21 cellular contexts compared by ENCODE assay signal in the genomic region with DNA sequence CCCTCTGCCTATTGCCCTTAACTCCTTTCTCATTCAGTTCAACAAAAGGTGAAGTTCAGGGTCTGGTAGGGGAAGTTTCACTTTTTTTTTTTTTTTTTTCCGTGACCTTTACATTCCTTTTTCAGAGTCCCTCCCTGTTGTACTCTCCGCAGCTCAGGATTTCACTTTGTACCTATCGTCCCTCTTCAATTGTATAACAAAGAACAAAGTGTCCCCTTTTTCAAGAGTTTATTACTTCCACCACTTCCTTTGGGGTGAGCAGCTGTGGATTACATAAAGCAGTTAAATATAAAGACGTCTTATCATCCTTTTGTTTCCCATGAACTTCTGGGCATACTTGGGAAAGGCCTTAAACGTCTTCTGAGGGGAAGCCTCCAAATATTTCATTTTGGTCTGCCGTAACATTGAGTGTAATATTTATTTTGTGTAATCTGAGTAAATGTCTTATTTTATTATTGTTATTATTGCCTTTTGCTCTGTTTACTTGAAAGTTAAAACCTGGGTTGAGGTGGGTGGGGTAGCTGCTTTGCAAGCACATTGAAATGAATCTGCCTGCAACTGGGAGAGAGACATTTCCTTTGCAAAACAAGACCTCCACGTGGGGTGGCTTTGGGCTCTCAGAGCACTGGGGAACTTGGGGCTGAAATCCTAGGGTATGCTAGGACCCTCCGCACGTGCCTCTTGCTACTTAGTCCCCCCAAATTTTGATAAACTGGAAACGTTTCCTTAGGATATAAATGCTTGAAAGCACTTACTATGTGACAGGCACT.
DNase-seq lines count a peak whose midpoint lies in the region; ATAC-seq, FAIRE-seq and TF ChIP-seq lines count a peak whose summit lies in the region.
"Had no signal": no experiment of that assay in that cellular context is flagged by ENCODE, and none has a peak within 500 bp of the region (broad histone marks: within the 10 kb centered on the region; RNA-seq: fewer than 3 reads in every experiment).

No MANE protein-coding gene starts in this region.

- H3K36me3 ChIP-seq in endothelial cell of umbilical vein (ENCODE audit: control insufficient read depth in 2 of 2, extremely low read depth in 1 of 2, insufficient read depth in 2 of 2, low read length in 2 of 2) (no peaks in the 10 kb centered on the region), mesendoderm (ENCODE audit: control insufficient read depth, insufficient read depth, low read length) (no peaks in the 10 kb centered on the region), spleen (peaks cover 0 to 84% (median 23%) of the 10 kb centered on the region in 6 donors)
- H3K36me3 ChIP-seq: MG63 had no signal

- no peak overlapping the region for H3K18ac ChIP-seq in mesendoderm (ENCODE audit: low read length)

- no peak overlapping the region for H3K4ac ChIP-seq in mesendoderm (ENCODE audit: low read depth, low read length)

- H3K4me3 ChIP-seq in endothelial cell of umbilical vein (replicated peaks in 1 of 3; ENCODE audit: insufficient read depth in 1 of 3, low read depth in 1 of 3, low read length in 3 of 3) (no peak overlapping the region), mesendoderm (ENCODE audit: low read length) (no peak overlapping the region), spleen (no peak overlapping the region)
- H3K4me3 ChIP-seq: MG63 had no signal

- intact Hi-C loops in endothelial cell of umbilical vein (cut with micrococcal nuclease) (loop anchor here (5.0 kb wide), 2 partner anchors 447 to 617 kb away; no protein-coding TSS in a partner anchor), spleen (cut with DNase I; ENCODE audit: low total_unique reads) (loop anchor here (10.0 kb wide), 1 partner anchor 854 kb away; no protein-coding TSS in a partner anchor)

- CTCF ChIA-PET in endothelial cell of umbilical vein (lab: Charles Lee), result interaction anchor here (0.6 kb wide), 1 partner anchor 1702 kb away, joined by 3 read pairs; no protein-coding TSS in a partner anchor

- TF ChIP-seq POLR2A in endothelial cell of umbilical vein (IDR thresholded peaks at IDR 0.05; ENCODE audit: low read depth, low read length) (no peak), spleen (IDR thresholded peaks at IDR 0.05) (no peak)

- no CpG with 5 or more reads among the region's 10 CpGs for WGBS in mesendoderm (ENCODE audit: extremely low coverage, insufficient coverage, low lambda C conversion rate)
- 59 to 75% (median 72%) methylated on average over 10 of the region's 10 CpGs for whole genome bisulfite sequencing in spleen, 5 donors

- H3K9me1 ChIP-seq in endothelial cell of umbilical vein (replicated peaks; ENCODE audit: control insufficient read depth, extremely low read depth, insufficient read depth, low read length), result no peaks in the 10 kb centered on the region

- dilution Hi-C loops in endothelial cell of umbilical vein (cut with MboI; ENCODE audit: extremely low pct_ligation_motif_present, low sequenced_read_pairs), result loop anchor here (25.0 kb wide), 1 partner anchor 262 kb away; no protein-coding TSS in a partner anchor

- no peak for TF ChIP-seq CTCF in endothelial cell of umbilical vein (IDR thresholded peaks at IDR 0.05; ENCODE audit: extremely low read depth in 1 of 2, insufficient read depth in 1 of 2, low read depth in 1 of 2, low read length in 2 of 2)
- TF ChIP-seq CTCF in spleen (IDR thresholded peaks at IDR 0.05 in 8 of 11, conservative IDR thresholded peaks at IDR 0.05 in 3 of 11), result no peak
- TF ChIP-seq CTCF in GM13977 (IDR thresholded peaks at IDR 0.05; ENCODE audit: extremely low read depth, insufficient read depth, missing control alignments), result no peak

- no peak overlapping the region for H2BK120ac ChIP-seq in mesendoderm (ENCODE audit: low read depth, low read length)

- H3K23ac ChIP-seq in mesendoderm (ENCODE audit: low read length), result no peak overlapping the region

- H3K56ac ChIP-seq in mesendoderm (ENCODE audit: low read length), result peak overlapping the region; percentile 27

- no peak for FAIRE-seq in endothelial cell of umbilical vein (lab: Jason Lieb, UNC)
- FAIRE-seq: GM12892, RCC 7860 had no signal

- H3K27me3 ChIP-seq in endothelial cell of umbilical vein (ENCODE audit: control insufficient read depth in 2 of 2, insufficient read depth in 2 of 2, low read length in 2 of 2), result no peaks in the 10 kb centered on the region
- no peaks in the 10 kb centered on the region for H3K27me3 ChIP-seq in mesendoderm (ENCODE audit: insufficient read depth, low read length, poor library complexity)
- no peaks in the 10 kb centered on the region for H3K27me3 ChIP-seq in spleen (replicated peaks in 1 of 7)
- H3K27me3 ChIP-seq: MG63 had no signal

- H4K5ac ChIP-seq in mesendoderm (ENCODE audit: low read length), result no peak overlapping the region

- H3K27ac ChIP-seq in endothelial cell of umbilical vein (ENCODE audit: insufficient read depth, low read depth, low read length) (no peak overlapping the region), mesendoderm (ENCODE audit: low read depth, low read length) (no peak overlapping the region), spleen (peak overlapping the region; percentile 43 to 81 (median 74))

- no peak overlapping the region for H2AFZ ChIP-seq in endothelial cell of umbilical vein (ENCODE audit: low read depth, low read length)

- no peak overlapping the region for H2BK15ac ChIP-seq in mesendoderm (replicated peaks; ENCODE audit: low read depth)

- DNase-seq in SK-MEL-5 (ENCODE audit: low read depth, low spot score) (peak; percentile 49), endothelial cell of umbilical vein (ENCODE audit: low read depth, low spot score) (no peak), mesendoderm (no peak), spleen (no peak), GM13977 (ENCODE audit: low spot score) (no peak), AG08395 (ENCODE audit: low spot score) (no peak)
- DNase-seq: AML-193, Caco-2, DMS153, IMR-90, MG63, NCI-H1092, NCI-H146, NCI-H2081, NCI-H510A, Right ventricle myocardium superior, SK-N-SH had no signal

- POLR2A ChIA-PET in endothelial cell of umbilical vein (lab: Charles Lee), result interaction anchor here (0.7 kb wide), 1 partner anchor 271 kb away, joined by 3 read pairs; no protein-coding TSS in a partner anchor

- H3K9me3 ChIP-seq in endothelial cell of umbilical vein (replicated peaks; ENCODE audit: control insufficient read depth, insufficient read depth, low read length) (no peaks in the 10 kb centered on the region), spleen (no peaks in the 10 kb centered on the region)
- H3K9me3 ChIP-seq: Caco-2, MG63, SK-N-SH had no signal

- no TSS peak for BruUV-seq in endothelial cell of umbilical vein (replicated peaks; lab: Mats Ljungman, UMichigan)

- ATAC-seq in HG02840 (IDR thresholded peaks at IDR 0.05; ENCODE audit: low FRiP score, unreplicated experiment) (no peak), HG02610 (IDR thresholded peaks at IDR 0.05; ENCODE audit: unreplicated experiment) (no peak)

- H3K4me2 ChIP-seq in endothelial cell of umbilical vein (ENCODE audit: insufficient read depth, low read length) (no peak overlapping the region), mesendoderm (ENCODE audit: low read length) (no peak overlapping the region)
- H3K4me2 ChIP-seq: SK-N-SH had no signal

- no peaks in the 10 kb centered on the region for H3K79me1 ChIP-seq in mesendoderm (ENCODE audit: low read length)

- H2AK5ac ChIP-seq in mesendoderm (ENCODE audit: low read length), result no peak overlapping the region

- in situ Hi-C loops in SK-MEL-5 (cut with HindIII; ENCODE audit: low pct_unique_long_range_greater_than_20kb, low sequenced_read_pairs), result no loop called here
- in situ Hi-C loops in GM13977 (cut with MboI; ENCODE audit: low pct_unique_long_range_greater_than_20kb, low sequenced_read_pairs, unreplicated experiment), result no loop called here

- no peak overlapping the region for H3K9ac ChIP-seq in endothelial cell of umbilical vein (replicated peaks; ENCODE audit: extremely low read depth, insufficient read depth, low read length)
- H3K9ac ChIP-seq in mesendoderm (ENCODE audit: low read length), result no peak overlapping the region
- H3K9ac ChIP-seq: SK-N-SH had no signal

- no peaks in the 10 kb centered on the region for H4K20me1 ChIP-seq in endothelial cell of umbilical vein (replicated peaks; ENCODE audit: control insufficient read depth, extremely low read depth, insufficient read depth, low read length)

- no peak overlapping the region for H4K8ac ChIP-seq in mesendoderm (ENCODE audit: low read depth, low read length)

- no peak overlapping the region for H2BK5ac ChIP-seq in mesendoderm (ENCODE audit: low read length)

- H3K4me1 ChIP-seq in endothelial cell of umbilical vein (ENCODE audit: control insufficient read depth, extremely low read depth, insufficient read depth, low read length), result peaks cover 13% of the 10 kb centered on the region
- no peaks in the 10 kb centered on the region for H3K4me1 ChIP-seq in mesendoderm (ENCODE audit: control insufficient read depth, low read depth, low read length)
- H3K4me1 ChIP-seq in spleen, result peaks cover 6 to 76% (median 45%) of the 10 kb centered on the region in 6 donors
- H3K4me1 ChIP-seq: Caco-2 had no signal

- H3K79me2 ChIP-seq in endothelial cell of umbilical vein (ENCODE audit: control insufficient read depth, insufficient read depth, low read length), result no peaks in the 10 kb centered on the region
- H3K79me2 ChIP-seq in mesendoderm (ENCODE audit: control insufficient read depth, insufficient read depth, low read length), result no peaks in the 10 kb centered on the region

TF ChIP-seq in endothelial cell of umbilical vein, 7 proteins besides CTCF, POLR2A, EP300 and RAD21:
- no peak for TF ChIP-seq EZH2 (IDR thresholded peaks at IDR 0.05; ENCODE audit: borderline replicate concordance, low read depth, low read length, severe bottlenecking)
- no peak for TF ChIP-seq GATA2 (IDR thresholded peaks at IDR 0.05; ENCODE audit: insufficient read depth, insufficient read length, low read depth, low read length)
- no peak for TF ChIP-seq FOS (IDR thresholded peaks at IDR 0.05; ENCODE audit: borderline replicate concordance, insufficient read depth, low read length)
- peak; percentile 2 for TF ChIP-seq JUN (IDR thresholded peaks at IDR 0.05; ENCODE audit: borderline replicate concordance, insufficient read depth, insufficient read length, low read depth)
- TF ChIP-seq POLR2AphosphoS5 (IDR thresholded peaks at IDR 0.05; ENCODE audit: insufficient read depth, low read depth, low read length), result no peak
- TF ChIP-seq, protein P1, sequence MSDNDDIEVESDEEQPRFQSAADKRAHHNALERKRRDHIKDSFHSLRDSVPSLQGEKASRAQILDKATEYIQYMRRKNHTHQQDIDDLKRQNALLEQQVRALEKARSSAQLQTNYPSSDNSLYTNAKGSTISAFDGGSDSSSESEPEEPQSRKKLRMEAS (IDR thresholded peaks at IDR 0.05; ENCODE audit: insufficient read depth, insufficient read length), result no peak
- no peak for TF ChIP-seq MYC (IDR thresholded peaks at IDR 0.05; ENCODE audit: low read depth, low read length)

Comparison
In these comparisons a context has a peak if more than half of its experiments do, and no peak if none do; other contexts are left out.
1. H3K27ac ChIP-seq: peak in spleen (8 of 8); none in endothelial cell of umbilical vein (single experiment) and mesendoderm (single experiment).